27 cellular contexts compared by ENCODE assay signal in the genomic region with DNA sequence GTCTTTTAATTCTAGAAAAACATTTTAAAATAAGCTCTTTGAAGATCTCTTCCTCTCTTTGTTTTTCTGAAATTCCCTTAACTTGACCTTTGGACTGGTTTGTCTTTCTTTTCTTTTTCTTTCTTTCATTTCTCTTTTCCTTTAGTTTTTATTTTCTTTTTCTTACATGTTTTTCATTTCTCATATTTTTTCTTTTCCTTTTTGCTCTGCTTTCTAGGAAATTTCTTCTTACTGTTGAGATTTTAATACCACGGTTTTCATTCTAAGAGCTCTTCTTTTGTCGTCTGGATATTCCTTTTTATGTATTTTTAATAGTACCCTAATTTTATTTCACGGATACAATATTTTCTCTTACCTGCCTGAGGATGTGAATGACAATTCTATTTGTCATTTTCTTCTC.
"Had no signal": no experiment of that assay in that cellular context is flagged by ENCODE, and none has a peak within 500 bp of the region (broad histone marks: within the 10 kb centered on the region; RNA-seq: fewer than 3 reads in every experiment).

No MANE protein-coding gene starts in this region.

- H3K36me3 ChIP-seq: left ventricle myocardium inferior, ovary, prostate gland, stomach, thyroid gland, transverse colon, upper lobe of left lung, vagina had no signal

- H3K4me3 Mint-ChIP-seq: naive thymus-derived CD4-positive, alpha-beta T cell; natural killer cell treated with Interleukin-12 subunit alpha and Interleukin-12 subunit beta and Interleukin-15 and Interleukin-18, amount 100 ng/mL, for 72 hours; stimulated activated naive B cell treated with anti-CD40 and anti-IgM and Interleukin-4, amounts not matched to agents 10 μg/mL and 1 μg/mL and 100 μg/mL, for 72 hours had no signal

- H3K9me3 ChIP-seq: left ventricle myocardium inferior, mucosa of descending colon, ovary, prostate gland, stomach, testis, thyroid gland, transverse colon, upper lobe of left lung, vagina had no signal

- H3K4me3 ChIP-seq: left ventricle myocardium inferior, lung, mucosa of descending colon, ovary, prostate gland, skin epidermis, stomach, testis, thyroid gland, transverse colon, upper lobe of left lung, vagina had no signal

- ATAC-seq: mucosa of descending colon; naive thymus-derived CD4-positive, alpha-beta T cell; natural killer cell treated with Interleukin-12 subunit alpha and Interleukin-12 subunit beta and Interleukin-15 and Interleukin-18, amount 100 ng/mL, for 72 hours; right cardiac atrium; sciatic nerve; stimulated activated naive B cell treated with anti-CD40 and anti-IgM and Interleukin-4, amounts not matched to agents 10 μg/mL and 1 μg/mL and 100 μg/mL, for 72 hours; stimulated activated naive CD8-positive, alpha-beta T cell treated with anti-CD3 and anti-CD28 coated beads, Interleukin-15, Interleukin-2, amounts not matched to agents 100 U/mL and 50 U/mL, for 24 hours had no signal

- H3K27me3 ChIP-seq: ovary, testis, thyroid gland, transverse colon, upper lobe of left lung, vagina had no signal

- H3K9me3 Mint-ChIP-seq: naive thymus-derived CD4-positive, alpha-beta T cell; natural killer cell treated with Interleukin-12 subunit alpha and Interleukin-12 subunit beta and Interleukin-15 and Interleukin-18, amount 100 ng/mL, for 72 hours; stimulated activated naive B cell treated with anti-CD40 and anti-IgM and Interleukin-4, amounts not matched to agents 10 μg/mL and 1 μg/mL and 100 μg/mL, for 72 hours had no signal

- H3K27ac Mint-ChIP-seq: naive thymus-derived CD4-positive, alpha-beta T cell; natural killer cell treated with Interleukin-12 subunit alpha and Interleukin-12 subunit beta and Interleukin-15 and Interleukin-18, amount 100 ng/mL, for 72 hours; stimulated activated naive B cell treated with anti-CD40 and anti-IgM and Interleukin-4, amounts not matched to agents 10 μg/mL and 1 μg/mL and 100 μg/mL, for 72 hours had no signal

- H3K4me1 Mint-ChIP-seq: naive thymus-derived CD4-positive, alpha-beta T cell; stimulated activated naive B cell treated with anti-CD40 and anti-IgM and Interleukin-4, amounts not matched to agents 10 μg/mL and 1 μg/mL and 100 μg/mL, for 72 hours had no signal

- DNase-seq: hypothalamus; islet precursor cell; left ventricle myocardium inferior; mesendoderm; midbrain; mucosa of descending colon; naive thymus-derived CD4-positive, alpha-beta T cell; ovary; retina; right cardiac atrium; stimulated activated CD4-positive, alpha-beta T cell treated with anti-CD3 and anti-CD28 coated beads, Interleukin-12 subunit alpha, Interleukin-12 subunit beta, amount 100 ng/mL, for 4 hours; stimulated activated CD4-positive, alpha-beta T cell treated with anti-CD3 and anti-CD28 coated beads, Interleukin-15, amount 100 ng/mL, for 24 hours; stimulated activated CD4-positive, alpha-beta T cell treated with anti-CD3 and anti-CD28 coated beads, Interleukin-2, amount 100 ng/mL, for 24 hours; stimulated activated CD4-positive, alpha-beta T cell treated with anti-CD3 and anti-CD28 coated beads, Interleukin-4, amount 100 ng/mL, for 1 hour; stimulated activated naive B cell treated with anti-CD40 and anti-IgM and Interleukin-4, amounts not matched to agents 10 μg/mL and 1 μg/mL and 100 μg/mL, for 72 hours; stimulated activated naive CD8-positive, alpha-beta T cell treated with anti-CD3 and anti-CD28 coated beads, Interleukin-15, Interleukin-2, amounts not matched to agents 100 U/mL and 50 U/mL, for 24 hours; stomach; testis; thyroid gland; transverse colon; upper lobe of left lung had no signal

- H3K36me3 Mint-ChIP-seq: naive thymus-derived CD4-positive, alpha-beta T cell; natural killer cell treated with Interleukin-12 subunit alpha and Interleukin-12 subunit beta and Interleukin-15 and Interleukin-18, amount 100 ng/mL, for 72 hours; stimulated activated naive B cell treated with anti-CD40 and anti-IgM and Interleukin-4, amounts not matched to agents 10 μg/mL and 1 μg/mL and 100 μg/mL, for 72 hours had no signal

- H3K27ac ChIP-seq: left ventricle myocardium inferior, ovary, prostate gland, skin epidermis, stomach, testis, thyroid gland, transverse colon, upper lobe of left lung, vagina had no signal

- H3K4me1 ChIP-seq: left ventricle myocardium inferior, transverse colon, upper lobe of left lung, vagina had no signal
